ENCODE assay signal across 7 cellular contexts in the genomic region with DNA sequence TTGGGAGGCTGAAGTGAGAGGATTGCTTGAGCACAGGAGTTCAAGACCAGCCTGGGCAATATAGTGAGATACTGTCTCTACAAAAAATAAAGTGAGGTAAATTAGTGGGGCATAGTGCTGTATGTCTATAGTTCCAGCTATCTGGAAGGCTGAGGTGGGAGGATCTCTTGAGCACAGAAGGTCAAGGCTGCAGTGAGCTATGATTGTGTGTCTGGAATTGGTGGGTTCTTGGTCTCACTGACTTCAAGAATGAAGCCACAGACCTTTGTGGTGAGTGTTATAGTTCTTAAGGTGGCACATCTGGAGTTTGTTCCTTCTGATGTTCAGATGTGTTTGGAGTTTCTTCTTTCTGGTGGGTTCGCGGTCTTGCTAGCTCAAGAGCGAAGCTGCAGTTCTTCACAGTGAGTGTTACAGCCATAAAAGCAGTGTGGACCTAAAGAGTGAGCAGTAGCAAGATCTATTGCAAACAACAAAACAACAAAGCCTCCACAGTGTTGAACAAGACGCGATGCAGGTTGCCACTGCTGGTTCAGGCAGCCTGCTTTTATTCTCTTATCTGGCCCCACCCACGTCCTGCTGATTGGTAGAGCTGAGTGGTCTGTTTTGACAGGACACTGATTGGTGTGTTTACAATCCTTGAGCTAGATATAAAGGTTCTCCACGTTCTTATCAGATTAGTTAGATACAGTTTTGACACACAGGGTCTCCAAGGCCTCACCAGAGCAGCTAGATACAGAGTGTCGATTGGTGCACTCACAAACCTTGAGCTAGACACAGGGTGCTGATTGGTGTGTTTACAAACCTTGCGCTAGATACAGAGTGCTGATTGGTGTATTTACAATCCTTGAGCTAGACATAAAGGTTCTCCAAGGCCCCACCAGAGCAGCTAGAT.
DNase-seq lines count a peak whose midpoint lies in the region; ATAC-seq and TF ChIP-seq lines count a peak whose summit lies in the region.
"Not testable (repeated sequence)": the region's sequence is repeated elsewhere in the genome, so short reads cannot be mapped to it uniquely, and the experiment has no call there.

No MANE protein-coding gene starts in this region.

- H3K27me3 Mint-ChIP-seq in Caco-2 (ENCODE audit: insufficient read depth, unreplicated experiment); activated CD4-positive, alpha-beta T cell treated with anti-CD3 and anti-CD28 coated beads, Interleukin-2, amount 10 ng/mL, durations not matched to agents 7 days and 5 days; natural killer cell (ENCODE audit: low read depth in 2 of 2); stimulated activated memory B cell treated with anti-CD40 and anti-IgM and Interleukin-4, amounts not matched to agents 10 μg/mL and 1 μg/mL and 100 μg/mL, for 72 hours: not testable (repeated sequence)
- H3K27me3 Mint-ChIP-seq in activated naive CD4-positive, alpha-beta T cell treated with anti-CD3 and anti-CD28 coated beads, Interleukin-2, amount 10 ng/mL, durations not matched to agents 7 days and 5 days: peaks cover 30% of the 10 kb centered on the region

- H3K9me2 ChIP-seq in Loucy (replicated peaks; ENCODE audit: low read depth, low read length): not testable (repeated sequence)

- H3K4me1 ChIP-seq in Caco-2, left ventricle myocardium inferior: not testable (repeated sequence)
- H3K4me1 ChIP-seq in Loucy (ENCODE audit: insufficient read depth, low read length, poor library complexity, severe bottlenecking): peaks cover 16% of the 10 kb centered on the region

- H3K79me2 ChIP-seq in Loucy (ENCODE audit: insufficient read depth, low read length): not testable (repeated sequence)

- CTCF ChIA-PET in Caco-2 (lab: Charles Lee): interaction anchor here (0.8 to 1.2 kb wide), 2 partner anchors 79 to 264 kb away, joined by 3 to 4 read pairs; a partner anchor contains a TSS
- CTCF ChIA-PET in activated CD4-positive, alpha-beta T cell treated with anti-CD3 and anti-CD28 coated beads, Interleukin-2, amount 10 ng/mL, durations not matched to agents 7 days and 5 days (lab: Charles Lee): interaction anchor here (0.8 to 1.2 kb wide), 2 partner anchors 13 to 36 kb away, joined by 3 to 4 read pairs; no protein-coding TSS in a partner anchor
- CTCF ChIA-PET in activated naive CD4-positive, alpha-beta T cell treated with anti-CD3 and anti-CD28 coated beads, Interleukin-2, amount 10 ng/mL, durations not matched to agents 7 days and 5 days (lab: Charles Lee): interaction anchor here (0.6 to 2.0 kb wide), 3 partner anchors 29 to 37 kb away, joined by 3 to 10 read pairs (median 5); no protein-coding TSS in a partner anchor

- H3K4me2 ChIP-seq in Loucy (ENCODE audit: low read depth, low read length, poor library complexity, severe bottlenecking): peak overlapping the region; percentile 5

- H3K9ac ChIP-seq in Loucy (ENCODE audit: low read depth, low read length, poor library complexity, severe bottlenecking): not testable (repeated sequence)

- not testable (repeated sequence) for TF ChIP-seq CTCF in Caco-2 (IDR thresholded peaks at IDR 0.05; ENCODE audit: insufficient read depth in 1 of 2, low read depth in 1 of 2, low read length in 1 of 2, severe bottlenecking in 1 of 2, unreplicated experiment in 1 of 2); Loucy (conservative IDR thresholded peaks at IDR 0.05; ENCODE audit: low read length); left ventricle myocardium inferior (IDR thresholded peaks at IDR 0.05; ENCODE audit: borderline replicate concordance); natural killer cell (IDR thresholded peaks at IDR 0.05)

- intact Hi-C loops in Caco-2 (cut with micrococcal nuclease; ENCODE audit: unreplicated experiment); left ventricle myocardium inferior (cut with micrococcal nuclease); natural killer cell (cut with micrococcal nuclease): not testable (repeated sequence)

- H3K4me3 ChIP-seq in Caco-2 (ENCODE audit: low read depth, low read length): peak overlapping the region; percentile 43
- not testable (repeated sequence) for H3K4me3 ChIP-seq in Loucy (ENCODE audit: low read length, poor library complexity, severe bottlenecking); left ventricle myocardium inferior

- peaks cover 12% of the 10 kb centered on the region for H3K36me3 Mint-ChIP-seq in Caco-2 (ENCODE audit: insufficient read depth, unreplicated experiment)
- H3K36me3 Mint-ChIP-seq in activated CD4-positive, alpha-beta T cell treated with anti-CD3 and anti-CD28 coated beads, Interleukin-2, amount 10 ng/mL, durations not matched to agents 7 days and 5 days (ENCODE audit: low read depth); activated naive CD4-positive, alpha-beta T cell treated with anti-CD3 and anti-CD28 coated beads, Interleukin-2, amount 10 ng/mL, durations not matched to agents 7 days and 5 days; natural killer cell; stimulated activated memory B cell treated with anti-CD40 and anti-IgM and Interleukin-4, amounts not matched to agents 10 μg/mL and 1 μg/mL and 100 μg/mL, for 72 hours: not testable (repeated sequence)

- H3F3A ChIP-seq in Loucy (ENCODE audit: low read depth): not testable (repeated sequence)

- H3K4me3 Mint-ChIP-seq in Caco-2 (ENCODE audit: unreplicated experiment) (peak overlapping the region; percentile 67), natural killer cell (peak overlapping the region; percentile 25)
- peak overlapping the region; percentile 62 for H3K4me3 Mint-ChIP-seq in activated CD4-positive, alpha-beta T cell treated with anti-CD3 and anti-CD28 coated beads, Interleukin-2, amount 10 ng/mL, durations not matched to agents 7 days and 5 days
- not testable (repeated sequence) for H3K4me3 Mint-ChIP-seq in activated naive CD4-positive, alpha-beta T cell treated with anti-CD3 and anti-CD28 coated beads, Interleukin-2, amount 10 ng/mL, durations not matched to agents 7 days and 5 days; stimulated activated memory B cell treated with anti-CD40 and anti-IgM and Interleukin-4, amounts not matched to agents 10 μg/mL and 1 μg/mL and 100 μg/mL, for 72 hours

- H3K27ac Mint-ChIP-seq in Caco-2 (ENCODE audit: unreplicated experiment) (peak overlapping the region; percentile 50), natural killer cell (peak overlapping the region in 1 of 2 donors; percentile 28)
- H3K27ac Mint-ChIP-seq in activated CD4-positive, alpha-beta T cell treated with anti-CD3 and anti-CD28 coated beads, Interleukin-2, amount 10 ng/mL, durations not matched to agents 7 days and 5 days: peak overlapping the region; percentile 78
- peak overlapping the region; percentile 80 for H3K27ac Mint-ChIP-seq in activated naive CD4-positive, alpha-beta T cell treated with anti-CD3 and anti-CD28 coated beads, Interleukin-2, amount 10 ng/mL, durations not matched to agents 7 days and 5 days
- peak overlapping the region; percentile 61 for H3K27ac Mint-ChIP-seq in stimulated activated memory B cell treated with anti-CD40 and anti-IgM and Interleukin-4, amounts not matched to agents 10 μg/mL and 1 μg/mL and 100 μg/mL, for 72 hours

- not testable (repeated sequence) for H2AFZ ChIP-seq in Loucy (ENCODE audit: low read length)

- not testable (repeated sequence) for H3K36me3 ChIP-seq in Caco-2 (ENCODE audit: control insufficient read depth, insufficient read depth, low read length); Loucy (ENCODE audit: insufficient read depth, low read length); left ventricle myocardium inferior

- H3K9me3 Mint-ChIP-seq in Caco-2 (ENCODE audit: unreplicated experiment); activated CD4-positive, alpha-beta T cell treated with anti-CD3 and anti-CD28 coated beads, Interleukin-2, amount 10 ng/mL, durations not matched to agents 7 days and 5 days; activated naive CD4-positive, alpha-beta T cell treated with anti-CD3 and anti-CD28 coated beads, Interleukin-2, amount 10 ng/mL, durations not matched to agents 7 days and 5 days; natural killer cell; stimulated activated memory B cell treated with anti-CD40 and anti-IgM and Interleukin-4, amounts not matched to agents 10 μg/mL and 1 μg/mL and 100 μg/mL, for 72 hours: not testable (repeated sequence)

- H3K9me3 ChIP-seq in Caco-2; Loucy (ENCODE audit: insufficient read depth, low read depth, low read length); left ventricle myocardium inferior (replicated peaks): not testable (repeated sequence)

- peak in 1 of 2 experiments; percentile 25 for DNase-seq in Caco-2
- DNase-seq in activated CD4-positive, alpha-beta T cell treated with anti-CD3 and anti-CD28 coated beads, Interleukin-2, amount 10 ng/mL, durations not matched to agents 7 days and 5 days; left ventricle myocardium inferior; natural killer cell: not testable (repeated sequence)
- DNase-seq in activated naive CD4-positive, alpha-beta T cell treated with anti-CD3 and anti-CD28 coated beads, Interleukin-2, amount 10 ng/mL, durations not matched to agents 7 days and 5 days: peak; percentile 38

- not testable (repeated sequence) for H4K20me1 ChIP-seq in Loucy (ENCODE audit: insufficient read depth, low read length, poor library complexity, severe bottlenecking)

- POLR2A ChIA-PET in Caco-2 (lab: Charles Lee): interaction anchor here (1.1 kb wide), 1 partner anchor 289 kb away, joined by 3 read pairs; no protein-coding TSS in a partner anchor
- POLR2A ChIA-PET in activated CD4-positive, alpha-beta T cell treated with anti-CD3 and anti-CD28 coated beads, Interleukin-2, amount 10 ng/mL, durations not matched to agents 7 days and 5 days (lab: Charles Lee): not testable (repeated sequence)

- not testable (repeated sequence) for H3K27me3 ChIP-seq in Caco-2 (replicated peaks; ENCODE audit: control insufficient read depth, insufficient read depth, low read length); Loucy (ENCODE audit: insufficient read depth, low read length, poor library complexity, severe bottlenecking); left ventricle myocardium inferior (ENCODE audit: low read depth)

- TSS peak; percentile 96 for BruUV-seq in Caco-2 (replicated peaks; lab: Mats Ljungman, UMichigan)

- peak overlapping the region; percentile 33 for H3K27ac ChIP-seq in left ventricle myocardium inferior (replicated peaks)

- peak in 1 of 3 donors; percentile 26 for ATAC-seq in natural killer cell
- ATAC-seq in stimulated activated memory B cell treated with anti-CD40 and anti-IgM and Interleukin-4, amounts not matched to agents 10 μg/mL and 1 μg/mL and 100 μg/mL, for 72 hours: peak; percentile 34

- H3K4me1 Mint-ChIP-seq in Caco-2 (ENCODE audit: low read depth, unreplicated experiment); stimulated activated memory B cell treated with anti-CD40 and anti-IgM and Interleukin-4, amounts not matched to agents 10 μg/mL and 1 μg/mL and 100 μg/mL, for 72 hours: not testable (repeated sequence)
- peaks cover 35% of the 10 kb centered on the region for H3K4me1 Mint-ChIP-seq in activated CD4-positive, alpha-beta T cell treated with anti-CD3 and anti-CD28 coated beads, Interleukin-2, amount 10 ng/mL, durations not matched to agents 7 days and 5 days
- peaks cover 35% of the 10 kb centered on the region for H3K4me1 Mint-ChIP-seq in activated naive CD4-positive, alpha-beta T cell treated with anti-CD3 and anti-CD28 coated beads, Interleukin-2, amount 10 ng/mL, durations not matched to agents 7 days and 5 days
- H3K4me1 Mint-ChIP-seq in natural killer cell: peaks cover 9 to 16% of the 10 kb centered on the region in 2 donors
